ENCODE assay signal across 8 cellular contexts in the genomic region with DNA sequence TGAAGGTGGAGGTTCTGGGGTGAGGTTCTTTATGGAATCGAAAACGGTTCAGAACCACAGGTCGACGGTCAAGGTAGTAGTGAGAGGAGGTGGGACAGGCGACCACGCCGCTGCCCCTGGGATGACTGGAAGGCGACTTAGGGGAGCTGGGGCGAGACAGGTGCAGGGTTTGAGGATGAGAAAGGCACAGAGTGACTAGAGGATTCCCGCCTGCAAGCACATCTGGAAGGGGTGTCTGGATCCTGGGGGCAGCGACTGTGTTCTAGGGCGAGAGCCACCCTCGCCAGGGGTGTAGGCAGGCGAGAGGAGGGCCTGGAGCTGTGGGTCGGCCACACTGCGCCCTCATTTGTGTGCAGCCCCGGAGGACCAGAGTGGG. TPM values are rescaled to one million over a fixed set of nuclear protein-coding genes. Genes with fewer than 3 reads are reported as not detected.
A peak's percentile ranks its signal among the peaks of the same experiment; 100 is the strongest.
DNase-seq lines count a peak whose midpoint lies in the region; ATAC-seq and TF ChIP-seq lines count a peak whose summit lies in the region.

No MANE protein-coding gene starts in this region.

- H3K27ac Mint-ChIP-seq in CD8-positive, alpha-beta memory T cell, result peak overlapping the region in 4 of 8 donors; percentile 25 to 85 (median 62)
- H3K27ac Mint-ChIP-seq in neural crest cell (ENCODE audit: unreplicated experiment), result no peak overlapping the region

- H3K4me3 ChIP-seq in CD8-positive, alpha-beta memory T cell (ENCODE audit: low read length), result no peak overlapping the region
- peak overlapping the region; percentile 83 for H3K4me3 ChIP-seq in coronary artery

- H3K27me3 ChIP-seq in CD8-positive, alpha-beta memory T cell (ENCODE audit: insufficient read depth, low read length, poor library complexity, severe bottlenecking), result peaks cover 14% of the 10 kb centered on the region

- TF ChIP-seq CTCF in coronary artery (IDR thresholded peaks at IDR 0.05) (no peak), neural crest cell (conservative IDR thresholded peaks at IDR 0.05) (no peak)

- peaks cover 36 to 53% (median 41%) of the 10 kb centered on the region in 3 donors for H3K4me1 Mint-ChIP-seq in CD8-positive, alpha-beta memory T cell
- peaks cover 12% of the 10 kb centered on the region for H3K4me1 Mint-ChIP-seq in neural crest cell

- H3K27me3 Mint-ChIP-seq in CD8-positive, alpha-beta memory T cell, result peaks cover 9 to 22% of the 10 kb centered on the region in 2 donors
- peaks cover 78% of the 10 kb centered on the region for H3K27me3 Mint-ChIP-seq in neural crest cell (ENCODE audit: low read depth)

- no peaks in the 10 kb centered on the region for H3K36me3 ChIP-seq in CD8-positive, alpha-beta memory T cell (ENCODE audit: insufficient read depth, low read length)

- peak; percentile 2 for ATAC-seq in HG03196 (IDR thresholded peaks at IDR 0.05; ENCODE audit: unreplicated experiment)

- POLR2A ChIA-PET in CD8-positive, alpha-beta memory T cell (lab: Charles Lee), result no interaction called here

- no peak for DNase-seq in CD8-positive, alpha-beta memory T cell
- DNase-seq in coronary artery (ENCODE audit: low spot score), result no peak
- DNase-seq in neural crest cell (ENCODE audit: low read depth, low spot score), result no peak
- DNase-seq in activated effector memory CD4-positive, alpha-beta T cell treated with Interleukin-2 at 50 U/mL for 16 hours, result no peak
- DNase-seq in NCI-H345 (lab: John Stamatoyannopoulos, UW), result no peak
- no peak for DNase-seq in AG08395 (ENCODE audit: low spot score)
- no peak for DNase-seq in glomerular visceral epithelial cell (ENCODE audit: extremely low spot score)

- no peaks in the 10 kb centered on the region for H3K9me3 ChIP-seq in CD8-positive, alpha-beta memory T cell (ENCODE audit: low read length)

- H3K4me1 ChIP-seq in CD8-positive, alpha-beta memory T cell (ENCODE audit: insufficient read depth, low read length), result peaks cover 20% of the 10 kb centered on the region

- peaks cover 0 to 4% (median 0%) of the 10 kb centered on the region in 3 donors for H3K36me3 Mint-ChIP-seq in CD8-positive, alpha-beta memory T cell
- H3K36me3 Mint-ChIP-seq in neural crest cell (ENCODE audit: low read depth), result peaks cover 2% of the 10 kb centered on the region

- H3K27ac ChIP-seq in CD8-positive, alpha-beta memory T cell (ENCODE audit: low read depth, low read length), result no peak overlapping the region
- H3K27ac ChIP-seq in coronary artery, result peak overlapping the region in 1 of 2 donors; percentile 50

- no peaks in the 10 kb centered on the region for H3K9me3 Mint-ChIP-seq in CD8-positive, alpha-beta memory T cell
- H3K9me3 Mint-ChIP-seq in neural crest cell, result no peaks in the 10 kb centered on the region

- H3K4me3 Mint-ChIP-seq in CD8-positive, alpha-beta memory T cell, result peak overlapping the region; percentile 68 to 90 (median 85)
- peak overlapping the region; percentile 48 for H3K4me3 Mint-ChIP-seq in neural crest cell

- CTCF ChIA-PET in CD8-positive, alpha-beta memory T cell (lab: Charles Lee), result no interaction called here

RNA-seq across cellular contexts. Expression of a gene that starts 0.5 kb away (rescaled TPM):
- 1 to 10 TPM; 7.1 to 7.8 TPM for total RNA-seq in CD8-positive, alpha-beta memory T cell
- 15.2 TPM for polyA plus RNA-seq in CD8-positive, alpha-beta memory T cell
- total RNA-seq in neural crest cell, result not detected in 2 replicates

RNA-seq across cellular contexts. Expression of a gene that starts 26.8 kb away (rescaled TPM):
- total RNA-seq in CD8-positive, alpha-beta memory T cell, result 1 to 10 TPM in 1 of 2 experiments, under 1 TPM in 1; 0.84 to 1.1 TPM
- not detected for polyA plus RNA-seq in CD8-positive, alpha-beta memory T cell
- total RNA-seq in neural crest cell, result 2.7 and 2.9 TPM in 2 replicates
